In the genomic region with DNA sequence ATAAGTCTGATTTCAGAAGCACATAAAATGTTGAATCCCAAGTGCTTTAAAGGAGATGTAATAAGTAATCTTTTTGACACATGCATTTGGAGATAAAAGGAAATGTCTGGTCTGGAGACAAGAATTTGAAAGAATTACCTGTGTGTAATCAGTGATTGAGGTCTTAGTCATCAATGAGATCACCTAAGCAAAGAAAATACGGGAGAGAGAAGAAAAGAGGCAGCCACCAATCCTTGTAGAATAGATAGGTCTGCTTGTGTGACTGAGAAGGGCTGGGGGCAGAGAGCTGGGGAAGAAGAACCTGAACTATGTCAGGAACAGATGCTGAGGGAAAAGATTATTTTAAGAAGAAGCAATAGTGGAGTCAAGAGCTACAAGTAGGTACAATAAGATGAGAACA, we compare ENCODE assay signal across 23 cellular contexts. TPM values are rescaled to one million over a fixed set of nuclear protein-coding genes. Genes with fewer than 3 reads are reported as not detected.
"Had no signal": no experiment of that assay in that cellular context is flagged by ENCODE, and none has a peak within 500 bp of the region (broad histone marks: within the 10 kb centered on the region; RNA-seq: fewer than 3 reads in every experiment).

No MANE protein-coding gene starts in this region.

- H3K4me3 Mint-ChIP-seq: activated CD4-positive, alpha-beta T cell treated with anti-CD3 and anti-CD28 coated beads, Interleukin-2, amount 10 ng/mL, durations not matched to agents 7 days and 5 days; activated naive CD4-positive, alpha-beta T cell treated with anti-CD3 and anti-CD28 coated beads for 36 hours; activated naive CD8-positive, alpha-beta T cell treated with anti-CD3 and anti-CD28 coated beads, Interleukin-2, amount 50 U/mL, for 24 hours; effector memory CD8-positive, alpha-beta T cell; natural killer cell; stimulated activated naive B cell treated with anti-CD40 and anti-IgM and Interleukin-4, amounts not matched to agents 10 μg/mL and 1 μg/mL and 100 μg/mL, for 72 hours had no signal

- H3K27me3 Mint-ChIP-seq: activated CD4-positive, alpha-beta T cell treated with anti-CD3 and anti-CD28 coated beads, Interleukin-2, amount 10 ng/mL, durations not matched to agents 7 days and 5 days; activated naive CD8-positive, alpha-beta T cell treated with anti-CD3 and anti-CD28 coated beads, Interleukin-2, amount 50 U/mL, for 24 hours; effector memory CD8-positive, alpha-beta T cell had no signal

- H3K9me3 Mint-ChIP-seq: activated CD4-positive, alpha-beta T cell treated with anti-CD3 and anti-CD28 coated beads, Interleukin-2, amount 10 ng/mL, durations not matched to agents 7 days and 5 days; activated naive CD4-positive, alpha-beta T cell treated with anti-CD3 and anti-CD28 coated beads for 36 hours; stimulated activated naive B cell treated with anti-CD40 and anti-IgM and Interleukin-4, amounts not matched to agents 10 μg/mL and 1 μg/mL and 100 μg/mL, for 72 hours had no signal

- DNase-seq: activated CD4-positive, alpha-beta T cell treated with anti-CD3 and anti-CD28 coated beads, Interleukin-2, amount 10 ng/mL, durations not matched to agents 7 days and 5 days; activated CD4-positive, CD25-positive, alpha-beta regulatory T cell; activated CD8-positive, alpha-beta memory T cell treated with anti-CD3 and anti-CD28 coated beads for 24 hours; activated naive CD4-positive, alpha-beta T cell treated with anti-CD3 and anti-CD28 coated beads for 36 hours; activated naive CD8-positive, alpha-beta T cell treated with anti-CD3 and anti-CD28 coated beads, Interleukin-2, amount 50 U/mL, for 24 hours; dermis blood vessel endothelial cell; effector memory CD8-positive, alpha-beta T cell; gastrocnemius medialis; heart right ventricle; islet precursor cell; left ventricle myocardium superior; mesenchymal stem cell; natural killer cell; retina; stimulated activated CD4-positive, alpha-beta T cell treated with anti-CD3 and anti-CD28 coated beads, Interleukin-4, amount 100 ng/mL, for 1 hour; stimulated activated naive B cell treated with anti-CD40 and anti-IgM and Interleukin-4, amounts not matched to agents 10 μg/mL and 1 μg/mL and 100 μg/mL, for 72 hours; T-helper 2 cell had no signal

- H3K4me1 Mint-ChIP-seq: activated CD4-positive, alpha-beta T cell treated with anti-CD3 and anti-CD28 coated beads, Interleukin-2, amount 10 ng/mL, durations not matched to agents 7 days and 5 days; activated naive CD8-positive, alpha-beta T cell treated with anti-CD3 and anti-CD28 coated beads, Interleukin-2, amount 50 U/mL, for 24 hours; natural killer cell; stimulated activated naive B cell treated with anti-CD40 and anti-IgM and Interleukin-4, amounts not matched to agents 10 μg/mL and 1 μg/mL and 100 μg/mL, for 72 hours had no signal

- ATAC-seq: activated naive CD8-positive, alpha-beta T cell treated with anti-CD3 and anti-CD28 coated beads, Interleukin-2, amount 50 U/mL, for 24 hours; effector memory CD8-positive, alpha-beta T cell; gastrocnemius medialis; heart right ventricle; left ventricle myocardium superior; natural killer cell; stimulated activated naive B cell treated with anti-CD40 and anti-IgM and Interleukin-4, amounts not matched to agents 10 μg/mL and 1 μg/mL and 100 μg/mL, for 72 hours had no signal

- FAIRE-seq: TTC549 had no signal

- H3K4me1 ChIP-seq: gastrocnemius medialis, heart right ventricle, tibial artery had no signal

- H3K9me3 ChIP-seq: gastrocnemius medialis, heart right ventricle, tibial artery had no signal

- H3K36me3 Mint-ChIP-seq: natural killer cell; stimulated activated naive B cell treated with anti-CD40 and anti-IgM and Interleukin-4, amounts not matched to agents 10 μg/mL and 1 μg/mL and 100 μg/mL, for 72 hours had no signal

- H3K27me3 ChIP-seq: gastrocnemius medialis, tibial artery had no signal

- H3K4me3 ChIP-seq: gastrocnemius medialis, heart right ventricle, tibial artery had no signal

- H3K27ac ChIP-seq: gastrocnemius medialis, heart right ventricle, tibial artery had no signal

- H3K36me3 ChIP-seq: gastrocnemius medialis, heart right ventricle, tibial artery had no signal

RNA-seq across cellular contexts. Expression of gene ITPRID1, which starts 49.3 kb away (rescaled TPM):
- total RNA-seq: activated CD4-positive, alpha-beta T cell treated with anti-CD3 and anti-CD28 coated beads, Interleukin-2, amount 10 ng/mL, durations not matched to agents 7 days and 5 days; activated naive CD4-positive, alpha-beta T cell treated with anti-CD3 and anti-CD28 coated beads for 36 hours; chondrocyte; dermis blood vessel endothelial cell; epithelial cell of proximal tubule; gastrocnemius medialis; heart right ventricle; left ventricle myocardium superior; natural killer cell; subcutaneous adipose tissue had no signal
- polyA plus RNA-seq: aorta, heart right ventricle had no signal
